In genomic region chr6:33201147-33201545, GRCh38 we compare ENCODE assay signal across 8 cellular contexts. TPM values are rescaled to one million over a fixed set of nuclear protein-coding genes. Genes with fewer than 3 reads are reported as not detected.
DNase-seq lines count a peak whose midpoint lies in the region; ATAC-seq, FAIRE-seq and TF ChIP-seq lines count a peak whose summit lies in the region.

No MANE protein-coding gene starts in this region.

- peak overlapping the region; percentile 95 to 99 (median 97) for H3K27ac Mint-ChIP-seq in CD14-positive monocyte
- peak overlapping the region; percentile 97 to 100 (median 99) for H3K27ac Mint-ChIP-seq in nephron

- H3K4me3 ChIP-seq in NB4 (ENCODE audit: low read depth, low read length) (peak overlapping the region; percentile 92), H1 (ENCODE audit: extremely low read depth in 1 of 4, insufficient read depth in 2 of 4, low read depth in 3 of 4, low read length in 4 of 4) (peak overlapping the region; percentile 87 to 89 (median 88))

- TF ChIP-seq RAD21 in H1 (IDR thresholded peaks at IDR 0.05 in 1 of 2, conservative IDR thresholded peaks at IDR 0.05 in 1 of 2; ENCODE audit: low read depth in 2 of 2, low read length in 2 of 2) = no peak

- H4K5ac ChIP-seq in H1 (ENCODE audit: insufficient read length, low read depth, low read length) = peak overlapping the region; percentile 68

- H3K27me3 ChIP-seq in H1 (replicated peaks in 1 of 4; ENCODE audit: control insufficient read depth in 3 of 4, extremely low read depth in 1 of 4, insufficient read depth in 3 of 4, low read length in 3 of 4) = peaks cover under 1 to 11% (median 8%) of the 10 kb centered on the region in 4 experiments; a peak in 6 of 7 replicates

- H3K79me2 ChIP-seq in H1 (ENCODE audit: control insufficient read depth in 1 of 2, insufficient read depth in 2 of 2, low read length in 2 of 2) = peaks cover 3 to 22% of the 10 kb centered on the region in 2 experiments; a peak in 3 of 4 replicates

- peak overlapping the region; percentile 60 for H4K91ac ChIP-seq in H1 (replicated peaks; ENCODE audit: insufficient read length, low read length)

- H3K23me2 ChIP-seq in H1 (ENCODE audit: low read depth, low read length) = peaks cover 20% of the 10 kb centered on the region

- POLR2A ChIA-PET in H1 (lab: Charles Lee; ENCODE audit: partially characterized antibody) = interaction anchor here (0.6 kb wide), 1 partner anchor 47 kb away, joined by 3 read pairs; no protein-coding TSS in a partner anchor

- peaks cover 7 to 23% (median 14%) of the 10 kb centered on the region in 4 experiments for H3K36me3 ChIP-seq in H1 (ENCODE audit: control insufficient read depth in 2 of 4, insufficient read depth in 4 of 4, low read length in 3 of 4)

- H3K14ac ChIP-seq in H1 (ENCODE audit: insufficient read length) = no peak overlapping the region

- intact Hi-C loops in CD14-positive monocyte (cut with micrococcal nuclease) = loop anchor here (2.0 to 10.0 kb wide), 4 partner anchors 48 to 214 kb away; partner anchors contain the start of genes RGL2 (in 2 of the 2), CUTA (in 1 of the 2) and PHF1 (in 1 of the 2)

- H3K9me3 Mint-ChIP-seq in CD14-positive monocyte (peaks cover 0 to 3% (median 0%) of the 10 kb centered on the region in 7 donors), nephron (no peaks in the 10 kb centered on the region)

- TF ChIP-seq CTCF in CD14-positive monocyte (IDR thresholded peaks at IDR 0.05) (no peak), NB4 (IDR thresholded peaks at IDR 0.05; ENCODE audit: low read depth, low read length) (no peak), H1 (IDR thresholded peaks at IDR 0.05; ENCODE audit: control extremely low read depth in 1 of 3, insufficient read depth in 1 of 3, low read depth in 1 of 3, low read length in 3 of 3) (no peak), nephron (IDR thresholded peaks at IDR 0.05; ENCODE audit: unreplicated experiment in 3 of 3) (no peak)

- H3K9ac ChIP-seq in H1 (replicated peaks in 1 of 4; ENCODE audit: extremely low read depth in 1 of 4, low read depth in 3 of 4, low read length in 3 of 4) = peak overlapping the region; percentile 81 to 97 (median 90)

- peak overlapping the region; percentile 93 for H3K27ac ChIP-seq in H1 (ENCODE audit: low read depth, low read length)

- peaks cover 16% of the 10 kb centered on the region for H3K79me1 ChIP-seq in H1 (ENCODE audit: low read depth, low read length)

- H2BK12ac ChIP-seq in H1 (ENCODE audit: low read depth, low read length) = no peak overlapping the region; the same call in 1 of the 2 replicates

- H3K23ac ChIP-seq in H1 (ENCODE audit: insufficient read length) = no peak overlapping the region

- H3K36me3 Mint-ChIP-seq in CD14-positive monocyte = peaks cover 38 to 45% of the 10 kb centered on the region in 2 donors
- peaks cover 50% of the 10 kb centered on the region for H3K36me3 Mint-ChIP-seq in nephron (ENCODE audit: low read depth)

- H3K18ac ChIP-seq in H1 (ENCODE audit: extremely low read depth, low read length) = peak overlapping the region; percentile 44; the same call in 1 of the 2 replicates

- no peak overlapping the region for H2BK120ac ChIP-seq in H1 (replicated peaks; ENCODE audit: low read depth, low read length)

- H3K56ac ChIP-seq in H1 (replicated peaks; ENCODE audit: insufficient read length, low read depth, low read length) = peak overlapping the region; percentile 85

- H4K20me1 ChIP-seq in H1 (replicated peaks in 1 of 2; ENCODE audit: control insufficient read depth in 1 of 2, insufficient read depth in 2 of 2, low read length in 2 of 2) = peaks cover 5 to 21% of the 10 kb centered on the region in 2 experiments

- no peak for FAIRE-seq in H1 (lab: Jason Lieb, UNC)

- peaks cover 9 to 33% (median 13%) of the 10 kb centered on the region in 4 experiments for H3K4me1 ChIP-seq in H1 (replicated peaks in 1 of 4; ENCODE audit: control insufficient read depth in 3 of 4, insufficient read depth in 4 of 4, low read length in 3 of 4)

- H3K4me3 Mint-ChIP-seq in CD14-positive monocyte = peak overlapping the region; percentile 94 to 96
- H3K4me3 Mint-ChIP-seq in nephron = peak overlapping the region; percentile 99 to 100 (median 100)

- no peak overlapping the region for H2BK20ac ChIP-seq in H1 (ENCODE audit: low read length)

- H3K27me3 Mint-ChIP-seq in CD14-positive monocyte (ENCODE audit: low read depth in 3 of 3) (peaks cover 0 to 9% (median 2%) of the 10 kb centered on the region in 3 donors), nephron (ENCODE audit: low read depth) (no peaks in the 10 kb centered on the region)

- peak; percentile 38 for DNase-seq in CD14-positive monocyte (ENCODE audit: low spot score)
- peak; percentile 33 for DNase-seq in NB4 (ENCODE audit: low read depth)
- DNase-seq in H1 (ENCODE audit: low read depth in 1 of 2, low spot score in 2 of 2) = no peak
- no peak for DNase-seq in NCI-H524 treated with DMSO at 0.1 percent for 48 hours (lab: John Stamatoyannopoulos, UW)
- no peak for DNase-seq in SHP77 treated with DMSO at 0.1 percent for 48 hours (lab: John Stamatoyannopoulos, UW)
- DNase-seq in NCI-H1092 (lab: John Stamatoyannopoulos, UW) = no peak

- peak overlapping the region; percentile 96 to 99 for H3K4me2 ChIP-seq in H1 (ENCODE audit: insufficient read depth in 1 of 2, low read depth in 2 of 2, low read length in 2 of 2)

- peak overlapping the region; percentile 96 for H2BK5ac ChIP-seq in H1 (ENCODE audit: low read depth, low read length)

- H2AFZ ChIP-seq in H1 (ENCODE audit: low read length) = no peak overlapping the region

- H3K9me3 ChIP-seq in H1 (ENCODE audit: insufficient read depth in 2 of 2, low read depth in 1 of 2, low read length in 1 of 2) = no peaks in the 10 kb centered on the region

- no peak for TF ChIP-seq EP300 in H1 (IDR thresholded peaks at IDR 0.05; ENCODE audit: borderline replicate concordance in 1 of 2, low read depth in 2 of 2, low read length in 2 of 2)

- TF ChIP-seq POLR2A in NB4 (IDR thresholded peaks at IDR 0.05; ENCODE audit: extremely low read depth, insufficient read length) (no peak), H1 (IDR thresholded peaks at IDR 0.05; ENCODE audit: control extremely low read depth in 1 of 2, low read depth in 2 of 2, low read length in 2 of 2) (no peak)

- CTCF ChIA-PET in H1 (lab: Charles Lee; ENCODE audit: partially characterized antibody) = no interaction called here

- WGBS in H1 (ENCODE audit: extremely low coverage in 1 of 2, insufficient coverage in 1 of 2, insufficient read length in 1 of 2, insufficient replicate concordance in 2 of 2, low coverage in 1 of 2, low lambda C conversion rate in 2 of 2, missing lambda C conversion rate in 1 of 2), 2 experiments = 12% methylated on average over 14 of the region's 14 CpGs; no CpG with 5 or more reads in 1 of the 2 experiments

- peak overlapping the region; percentile 97 for H2AK5ac ChIP-seq in H1 (ENCODE audit: low read depth, low read length)

- ATAC-seq in GM21619 (IDR thresholded peaks at IDR 0.05; ENCODE audit: unreplicated experiment) = no peak

- H2BK15ac ChIP-seq in H1 (ENCODE audit: low read length) = no peak overlapping the region

- H3K4ac ChIP-seq in H1 (replicated peaks; ENCODE audit: insufficient read length, low read depth, low read length) = no peak overlapping the region

- H4K8ac ChIP-seq in H1 (ENCODE audit: extremely low read depth, insufficient read depth, low read length) = 0 out of 2 replicates have a peak overlapping the region, but pooled peaks have one; percentile 0

- H3K4me1 Mint-ChIP-seq in CD14-positive monocyte (peaks cover 63% of the 10 kb centered on the region), nephron (peaks cover 73% of the 10 kb centered on the region)

RNA-seq across cellular contexts. Expression of gene SLC39A7, which starts 0.5 kb away (rescaled TPM):
- polyA plus RNA-seq in CD14-positive monocyte = 10 to 100 TPM; 14.5 to 17.7 TPM
- total RNA-seq in H1 (2021; fragmentation: NEBNext Ultra II Directional; extraction: Animal tissue kit (Norgen Biotek cat#: 25700)) = 120 and 123 TPM in 2 replicates
- polyA plus RNA-seq in H1 (2011; rRNA removed) = 63.3 and 70.2 TPM in 2 replicates
- 82.9 TPM for polyA plus RNA-seq in H1 (2011; cell fraction: cytosol; rRNA removed)
- 75.8 TPM for polyA plus RNA-seq in H1 (2011; cell fraction: nucleus; rRNA removed)
- 144 to 176 TPM (median 153 TPM) in 4 replicates for polyA plus RNA-seq in H1 (2012, experiment 1 of 2)
- polyA plus RNA-seq in H1 (2012, experiment 2 of 2) = 57.8 TPM
- 66.7 TPM for polyA plus RNA-seq in H1 (2013, experiment 1 of 2)
- 81.1 TPM for polyA plus RNA-seq in H1 (2013, experiment 2 of 2)
- polyA minus RNA-seq in H1 (2011; rRNA and poly(A)+ RNA removed) = 86.6 and 90.3 TPM in 2 replicates
- polyA minus RNA-seq in H1 (2011; cell fraction: cytosol; rRNA and poly(A)+ RNA removed) = 34.1 TPM
- 29.8 TPM for polyA minus RNA-seq in H1 (2011; cell fraction: nucleus; rRNA and poly(A)+ RNA removed)

RNA-seq across cellular contexts. Expression of gene RXRB, which starts 0.7 kb away (rescaled TPM):
- polyA plus RNA-seq in CD14-positive monocyte = 1 to 10 TPM; 4.5 to 5.1 TPM
- total RNA-seq in H1 (2021; fragmentation: NEBNext Ultra II Directional; extraction: Animal tissue kit (Norgen Biotek cat#: 25700)) = 17.8 and 18.1 TPM in 2 replicates
- 13.0 and 13.9 TPM in 2 replicates for polyA plus RNA-seq in H1 (2011; rRNA removed)
- polyA plus RNA-seq in H1 (2011; cell fraction: cytosol; rRNA removed) = 16.9 TPM
- 66.2 TPM for polyA plus RNA-seq in H1 (2011; cell fraction: nucleus; rRNA removed)
- 19.8 to 22.9 TPM (median 20.3 TPM) in 4 replicates for polyA plus RNA-seq in H1 (2012, experiment 1 of 2)
- polyA plus RNA-seq in H1 (2012, experiment 2 of 2) = 16.5 TPM
- 10.0 TPM for polyA plus RNA-seq in H1 (2013, experiment 1 of 2)
- polyA plus RNA-seq in H1 (2013, experiment 2 of 2) = 8.4 TPM
- polyA minus RNA-seq in H1 (2011; rRNA and poly(A)+ RNA removed) = 21.1 and 23.4 TPM in 2 replicates
- polyA minus RNA-seq in H1 (2011; cell fraction: cytosol; rRNA and poly(A)+ RNA removed) = 12.0 TPM
- polyA minus RNA-seq in H1 (2011; cell fraction: nucleus; rRNA and poly(A)+ RNA removed) = 18.4 TPM

RNA-seq across cellular contexts. Expression of gene HSD17B8, which starts 3.3 kb away (rescaled TPM):
- polyA plus RNA-seq in CD14-positive monocyte (10 to 100 TPM in 1 of 2 donors, 1 to 10 TPM in 1; 4.7 to 10.6 TPM), H1 (2011; rRNA removed) (17.1 and 22.0 TPM in 2 replicates)
- 3.3 and 3.6 TPM in 2 replicates for total RNA-seq in H1 (2021; fragmentation: NEBNext Ultra II Directional; extraction: Animal tissue kit (Norgen Biotek cat#: 25700))
- polyA plus RNA-seq in H1 (2011; cell fraction: cytosol; rRNA removed) = 19.1 TPM
- polyA plus RNA-seq in H1 (2011; cell fraction: nucleus; rRNA removed) = 14.9 TPM
- polyA plus RNA-seq in H1 (2012, experiment 1 of 2) = 5.5 to 9.2 TPM (median 7.1 TPM) in 4 replicates
- 10.3 TPM for polyA plus RNA-seq in H1 (2012, experiment 2 of 2)
- 4.2 TPM for polyA plus RNA-seq in H1 (2013, experiment 1 of 2)
- polyA plus RNA-seq in H1 (2013, experiment 2 of 2) = 4.5 TPM
- 4.1 and 4.2 TPM in 2 replicates for polyA minus RNA-seq in H1 (2011; rRNA and poly(A)+ RNA removed)
- polyA minus RNA-seq in H1 (2011; cell fraction: cytosol; rRNA and poly(A)+ RNA removed) = 4.0 TPM
- polyA minus RNA-seq in H1 (2011; cell fraction: nucleus; rRNA and poly(A)+ RNA removed) = 4.2 TPM

RNA-seq across cellular contexts. Expression of gene RING1, which starts 7.2 kb away (rescaled TPM):
- polyA plus RNA-seq in CD14-positive monocyte (1 to 10 TPM; 4.6 to 5.7 TPM), H1 (2011; rRNA removed) (16.4 and 26.0 TPM in 2 replicates)
- 26.0 and 27.4 TPM in 2 replicates for total RNA-seq in H1 (2021; fragmentation: NEBNext Ultra II Directional; extraction: Animal tissue kit (Norgen Biotek cat#: 25700))
- 21.6 TPM for polyA plus RNA-seq in H1 (2011; cell fraction: cytosol; rRNA removed)
- polyA plus RNA-seq in H1 (2011; cell fraction: nucleus; rRNA removed) = 47.7 TPM
- 28.0 to 35.2 TPM (median 32.1 TPM) in 4 replicates for polyA plus RNA-seq in H1 (2012, experiment 1 of 2)
- polyA plus RNA-seq in H1 (2012, experiment 2 of 2) = 17.7 TPM
- polyA plus RNA-seq in H1 (2013, experiment 1 of 2) = 20.9 TPM
- 20.0 TPM for polyA plus RNA-seq in H1 (2013, experiment 2 of 2)
- 12.0 and 14.3 TPM in 2 replicates for polyA minus RNA-seq in H1 (2011; rRNA and poly(A)+ RNA removed)
- polyA minus RNA-seq in H1 (2011; cell fraction: cytosol; rRNA and poly(A)+ RNA removed) = 9.2 TPM
- polyA minus RNA-seq in H1 (2011; cell fraction: nucleus; rRNA and poly(A)+ RNA removed) = 6.3 TPM

RNA-seq across cellular contexts. Expression of gene COL11A2, which starts 8.9 kb away (rescaled TPM):
- not detected for polyA plus RNA-seq in CD14-positive monocyte
- total RNA-seq in H1 (2021; fragmentation: NEBNext Ultra II Directional; extraction: Animal tissue kit (Norgen Biotek cat#: 25700)) = 2.8 and 3.5 TPM in 2 replicates
- polyA plus RNA-seq in H1 (2011; rRNA removed) = 3.8 and 4.7 TPM in 2 replicates
- polyA plus RNA-seq in H1 (2011; cell fraction: cytosol; rRNA removed) = 3.6 TPM
- 35.4 TPM for polyA plus RNA-seq in H1 (2011; cell fraction: nucleus; rRNA removed)
- polyA plus RNA-seq in H1 (2012, experiment 1 of 2) = 3.6 to 5.4 TPM (median 4.7 TPM) in 4 replicates
- 2.6 TPM for polyA plus RNA-seq in H1 (2012, experiment 2 of 2)
- polyA plus RNA-seq in H1 (2013, experiment 1 of 2) = 3.4 TPM
- 3.2 TPM for polyA plus RNA-seq in H1 (2013, experiment 2 of 2)
- 1.8 and 2.2 TPM in 2 replicates for polyA minus RNA-seq in H1 (2011; rRNA and poly(A)+ RNA removed)
- 0.59 TPM for polyA minus RNA-seq in H1 (2011; cell fraction: cytosol; rRNA and poly(A)+ RNA removed)
- 3.3 TPM for polyA minus RNA-seq in H1 (2011; cell fraction: nucleus; rRNA and poly(A)+ RNA removed)

Comparison
In these comparisons a context has a peak if more than half of its experiments do, and no peak if none do; other contexts are left out.
1. DNase-seq: peak in CD14-positive monocyte (single experiment) and NB4 (single experiment); none in H1 (0 of 2), NCI-H524 treated with DMSO at 0.1 percent for 48 hours (single experiment), SHP77 treated with DMSO at 0.1 percent for 48 hours (single experiment) and NCI-H1092 (single experiment).